8 cellular contexts compared by ENCODE assay signal in the genomic region with DNA sequence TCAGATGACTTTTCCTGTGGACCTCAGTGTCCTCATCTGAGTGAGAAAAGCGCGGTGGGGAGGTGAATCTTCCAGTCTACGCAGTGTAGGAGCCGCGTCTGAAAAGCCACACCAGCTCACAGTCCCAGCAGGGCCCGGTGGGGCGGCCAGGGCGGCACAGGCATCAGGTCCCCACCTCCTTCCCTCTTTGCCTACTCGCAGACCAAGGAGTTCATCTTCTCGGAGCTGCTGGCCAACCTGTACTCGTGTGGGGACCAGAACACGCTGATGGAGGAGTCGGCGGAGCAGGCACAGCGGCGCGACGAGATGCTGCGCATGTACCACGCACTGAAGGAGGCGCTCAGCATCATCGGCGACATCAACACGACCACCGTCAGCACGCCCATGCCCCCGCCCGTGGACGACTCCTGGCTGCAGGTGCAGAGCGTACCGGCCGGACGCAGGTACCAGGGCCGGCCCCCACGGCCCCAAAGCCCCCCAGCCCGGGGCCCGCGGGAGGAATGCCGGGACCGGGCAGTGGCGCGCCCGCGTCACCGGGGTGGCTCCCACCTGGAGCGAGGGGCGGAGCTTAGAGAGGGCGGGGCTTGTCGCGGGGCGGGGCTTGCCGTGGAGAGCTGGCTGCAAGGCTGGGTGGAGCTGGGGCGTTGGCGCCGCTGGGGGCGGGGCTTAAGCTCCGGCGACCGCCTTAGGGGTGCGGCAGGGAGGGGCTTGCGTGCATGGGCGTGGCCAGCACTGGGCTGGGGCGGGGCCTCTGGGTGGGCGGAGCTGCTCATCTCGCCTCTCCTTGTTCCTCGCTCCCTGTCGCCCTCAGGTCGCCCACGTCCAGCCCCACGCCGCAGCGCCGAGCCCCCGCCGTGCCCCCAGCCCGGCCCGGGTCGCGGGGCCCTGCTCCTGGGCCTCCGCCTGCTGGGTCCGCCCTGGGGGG. TPM values are rescaled to one million over a fixed set of nuclear protein-coding genes. Genes with fewer than 3 reads are reported as not detected.
A peak's percentile ranks its signal among the peaks of the same experiment; 100 is the strongest.
DNase-seq lines count a peak whose midpoint lies in the region; ATAC-seq and TF ChIP-seq lines count a peak whose summit lies in the region.

No MANE protein-coding gene starts in this region.

- intact Hi-C loops in ovary (cut with DNase I) (no loop called here), tibial artery (cut with DNase I; ENCODE audit: low total_unique reads) (no loop called here)

- H3K4me3 ChIP-seq in fibroblast of villous mesenchyme (ENCODE audit: low read depth, low read length) (no peak overlapping the region), ovary (no peak overlapping the region), tibial artery (peak overlapping the region; percentile 9 to 34)

- H3K4me1 ChIP-seq in ovary (ENCODE audit: insufficient read depth): peaks cover 1% of the 10 kb centered on the region
- H3K4me1 ChIP-seq in tibial artery: peaks cover 0 to 30% (median 13%) of the 10 kb centered on the region in 4 donors

- H3K9me3 ChIP-seq in ovary (no peaks in the 10 kb centered on the region), tibial artery (no peaks in the 10 kb centered on the region)

- no peak overlapping the region for H3K27ac ChIP-seq in ovary
- H3K27ac ChIP-seq in tibial artery: no peak overlapping the region

- no peak for TF ChIP-seq CTCF in fibroblast of villous mesenchyme (IDR thresholded peaks at IDR 0.05; ENCODE audit: insufficient read depth, low read depth, low read length)
- no peak for TF ChIP-seq CTCF in ovary (IDR thresholded peaks at IDR 0.05)
- no peak for TF ChIP-seq CTCF in tibial artery (IDR thresholded peaks at IDR 0.05)

- DNase-seq in SIG-M5 treated with dmso at 0.1 percent for 504 hours (lab: John Stamatoyannopoulos, UW; ENCODE audit: unreplicated experiment) (peak; percentile 71), SIG-M5 (lab: John Stamatoyannopoulos, UW) (no peak), RKO (ENCODE audit: low spot score) (peak; percentile 79), activated gamma-delta T cell (lab: John Stamatoyannopoulos, UW) (peak; percentile 95), fibroblast of villous mesenchyme (ENCODE audit: low read depth) (peak; percentile 69), ovary (peak; percentile 38 to 78 (median 70)), tibial artery (peak; percentile 59 to 82)

- H3K36me3 ChIP-seq in ovary (no peaks in the 10 kb centered on the region), tibial artery (peaks cover 0 to 5% (median 0%) of the 10 kb centered on the region in 3 donors)

- TF ChIP-seq POLR2A in ovary (IDR thresholded peaks at IDR 0.05): no peak

- no peaks in the 10 kb centered on the region for H3K27me3 ChIP-seq in ovary
- H3K27me3 ChIP-seq in tibial artery: peaks cover 0 to 31% of the 10 kb centered on the region in 2 donors

- no peak for TF ChIP-seq EP300 in ovary (IDR thresholded peaks at IDR 0.05)

- WGBS in ovary, 3 donors: 25 to 55% (median 39%) methylated on average over 63 to 81 of the region's 81 CpGs

- peak; percentile 88 for ATAC-seq in HG03103 (IDR thresholded peaks at IDR 0.05; ENCODE audit: low read depth, unreplicated experiment)

RNA-seq across cellular contexts. Expression of a gene that starts 25.6 kb away (rescaled TPM):
- total RNA-seq in fibroblast of villous mesenchyme (114 and 116 TPM in 2 replicates), ovary (100 to 1,000 TPM in 4 of 7 donors, 10 to 100 TPM in 3; 53.2 to 117 (median 107) TPM)
- 100 to 1,000 TPM in 1 of 2 donors, 10 to 100 TPM in 1; 63.7 to 114 TPM for polyA plus RNA-seq in ovary

RNA-seq across cellular contexts. Expression of a gene that starts 25.9 kb away (rescaled TPM):
- total RNA-seq in fibroblast of villous mesenchyme: 26.7 and 31.1 TPM in 2 replicates
- total RNA-seq in ovary: 10 to 100 TPM; 22.4 to 48.9 (median 29.5) TPM
- polyA plus RNA-seq in ovary: 10 to 100 TPM; 34.4 to 46.4 TPM

RNA-seq across cellular contexts. Expression of a gene that starts 47.0 kb away (rescaled TPM):
- total RNA-seq in fibroblast of villous mesenchyme (15.5 and 36.1 TPM in 2 replicates), ovary (10 to 100 TPM in 1 of 7 donors, 1 to 10 TPM in 6; 1.2 to 10.4 (median 4.6) TPM)
- polyA plus RNA-seq in ovary: 1 to 10 TPM; 2.0 to 7.6 TPM

RNA-seq across cellular contexts. Expression of a gene that starts 58.8 kb away (rescaled TPM):
- total RNA-seq in fibroblast of villous mesenchyme (34.1 and 35.4 TPM in 2 replicates), ovary (100 to 1,000 TPM in 5 of 7 donors, 10 to 100 TPM in 2; 53.1 to 185 (median 153) TPM)
- 10 to 100 TPM; 86.6 to 87.8 TPM for polyA plus RNA-seq in ovary

Comparison
In these comparisons a context has a peak if more than half of its experiments do, and no peak if none do; other contexts are left out.
1. H3K4me3 ChIP-seq: peak in tibial artery (2 of 2); none in fibroblast of villous mesenchyme (single experiment) and ovary (single experiment).